32 cellular contexts compared by ENCODE assay signal in the genomic region with DNA sequence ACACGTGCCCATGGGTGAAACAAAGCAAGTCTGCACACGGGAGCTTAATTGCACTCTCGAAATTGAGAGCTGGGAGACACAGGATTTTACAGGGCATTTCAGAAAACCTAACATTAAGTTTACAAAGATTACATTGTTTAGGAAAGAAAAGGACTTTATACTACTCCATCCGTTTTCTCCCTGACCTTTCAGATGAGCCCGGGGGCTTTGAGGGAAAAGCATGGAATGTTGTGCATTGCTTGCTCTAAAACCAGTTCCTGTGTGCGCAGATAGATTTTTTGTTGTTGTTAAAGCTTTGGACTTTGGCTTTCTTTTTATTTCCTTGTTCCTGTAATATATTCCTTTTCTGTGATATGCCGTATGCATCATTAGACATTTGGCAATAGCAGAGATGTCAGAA. TPM values are rescaled to one million over a fixed set of nuclear protein-coding genes. Genes with fewer than 3 reads are reported as not detected.
DNase-seq lines count a peak whose midpoint lies in the region; ATAC-seq and TF ChIP-seq lines count a peak whose summit lies in the region.
"Had no signal": no experiment of that assay in that cellular context is flagged by ENCODE, and none has a peak within 500 bp of the region (broad histone marks: within the 10 kb centered on the region; RNA-seq: fewer than 3 reads in every experiment).

No MANE protein-coding gene starts in this region.

- H3K4me3 ChIP-seq in Loucy (ENCODE audit: low read length, poor library complexity, severe bottlenecking) (no peak overlapping the region), colonic mucosa (no peak overlapping the region)
- H3K4me3 ChIP-seq: dorsolateral prefrontal cortex, lung, skin epidermis, upper lobe of left lung had no signal

- peaks cover 30% of the 10 kb centered on the region for H3K4me1 Mint-ChIP-seq in mesothelial cell of epicardium
- H3K4me1 Mint-ChIP-seq: H9 had no signal

- no peaks in the 10 kb centered on the region for H3K36me3 Mint-ChIP-seq in mesothelial cell of epicardium

- no peaks in the 10 kb centered on the region for H4K20me1 ChIP-seq in Loucy (ENCODE audit: insufficient read depth, low read length, poor library complexity, severe bottlenecking)

- no peak overlapping the region for H3K4me3 Mint-ChIP-seq in mesothelial cell of epicardium
- H3K4me3 Mint-ChIP-seq: activated CD4-positive, alpha-beta T cell treated with anti-CD3 and anti-CD28 coated beads, Interleukin-2, amount 10 ng/mL, durations not matched to agents 24 days and 14 days; activated T-cell treated with anti-CD3 and anti-CD28 coated beads, Interleukin-2, amount 50 U/mL, for 24 hours; H9; T-helper 2 cell treated with Interferon-gamma antibody and Interleukin-4, amounts not matched to agents 5 μg/mL and 100 μg/mL, for 36 hours had no signal

- TF ChIP-seq CTCF in Loucy (conservative IDR thresholded peaks at IDR 0.05; ENCODE audit: low read length) (no peak), colonic mucosa (IDR thresholded peaks at IDR 0.05) (no peak), mesothelial cell of epicardium (IDR thresholded peaks at IDR 0.05; ENCODE audit: unreplicated experiment) (no peak)

- no peaks in the 10 kb centered on the region for H3K36me3 ChIP-seq in Loucy (ENCODE audit: insufficient read depth, low read length)
- no peaks in the 10 kb centered on the region for H3K36me3 ChIP-seq in colonic mucosa
- H3K36me3 ChIP-seq: BE2C, upper lobe of left lung had no signal

- H3K4me1 ChIP-seq in Loucy (ENCODE audit: insufficient read depth, low read length, poor library complexity, severe bottlenecking), result peaks cover 31% of the 10 kb centered on the region
- H3K4me1 ChIP-seq in colonic mucosa, result no peaks in the 10 kb centered on the region

- H3K27ac Mint-ChIP-seq in mesothelial cell of epicardium, result peak overlapping the region; percentile 22
- H3K27ac Mint-ChIP-seq: activated CD4-positive, alpha-beta T cell treated with anti-CD3 and anti-CD28 coated beads, Interleukin-2, amount 10 ng/mL, durations not matched to agents 24 days and 14 days; activated T-cell treated with anti-CD3 and anti-CD28 coated beads, Interleukin-2, amount 50 U/mL, for 24 hours; T-helper 2 cell treated with Interferon-gamma antibody and Interleukin-4, amounts not matched to agents 5 μg/mL and 100 μg/mL, for 36 hours had no signal

- H3K27me3 ChIP-seq in Loucy (ENCODE audit: insufficient read depth, low read length, poor library complexity, severe bottlenecking), result no peaks in the 10 kb centered on the region
- no peaks in the 10 kb centered on the region for H3K27me3 ChIP-seq in colonic mucosa
- H3K27me3 ChIP-seq: BE2C, dorsolateral prefrontal cortex, upper lobe of left lung had no signal

- H2AFZ ChIP-seq in Loucy (ENCODE audit: low read length), result peak overlapping the region; percentile 47; the same call in 1 of the 2 replicates

- ATAC-seq in sciatic nerve, result peak; percentile 48
- no peak for ATAC-seq in HG03342 (IDR thresholded peaks at IDR 0.05; ENCODE audit: unreplicated experiment)
- no peak for ATAC-seq in HG03039 (IDR thresholded peaks at IDR 0.05; ENCODE audit: unreplicated experiment)
- ATAC-seq: PC-3 had no signal

- no peaks in the 10 kb centered on the region for H3K9me3 ChIP-seq in Loucy (ENCODE audit: insufficient read depth, low read depth, low read length)
- H3K9me3 ChIP-seq in colonic mucosa, result no peaks in the 10 kb centered on the region
- H3K9me3 ChIP-seq: BE2C, upper lobe of left lung had no signal

- H3F3A ChIP-seq in Loucy (ENCODE audit: low read depth), result peaks cover 13% of the 10 kb centered on the region

- no peaks in the 10 kb centered on the region for H3K9me3 Mint-ChIP-seq in mesothelial cell of epicardium
- H3K9me3 Mint-ChIP-seq: activated CD4-positive, alpha-beta T cell treated with anti-CD3 and anti-CD28 coated beads, Interleukin-2, amount 10 ng/mL, durations not matched to agents 24 days and 14 days; activated T-cell treated with anti-CD3 and anti-CD28 coated beads, Interleukin-2, amount 50 U/mL, for 24 hours; H9; T-helper 2 cell treated with Interferon-gamma antibody and Interleukin-4, amounts not matched to agents 5 μg/mL and 100 μg/mL, for 36 hours had no signal

- peak; percentile 35 for DNase-seq in colonic mucosa
- DNase-seq in mesothelial cell of epicardium (ENCODE audit: low spot score in 2 of 2, unreplicated experiment in 2 of 2), result no peak
- no peak for DNase-seq in sciatic nerve (ENCODE audit: low spot score)
- DNase-seq in stimulated activated naive CD4-positive, alpha-beta T cell (lab: John Stamatoyannopoulos, UW), result no peak
- DNase-seq in DMS153 (lab: John Stamatoyannopoulos, UW), result no peak
- DNase-seq: ACHN; activated CD4-positive, alpha-beta T cell treated with anti-CD3 and anti-CD28 coated beads, Interleukin-2, amount 10 ng/mL, durations not matched to agents 24 days and 14 days; activated gamma-delta T cell treated with Interleukin-2 at 50 U/mL for 16 hours; activated T-cell treated with anti-CD3 and anti-CD28 coated beads, Interleukin-2, amount 50 U/mL, for 24 hours; BE2C; dorsolateral prefrontal cortex; GF-D8; H9; head of caudate nucleus; Kasumi-1; kidney; NCI-H187; PC-3; SHP77; stimulated activated CD4-positive, alpha-beta T cell treated with anti-CD3 and anti-CD28 coated beads, Interleukin-1b, Interleukin-23, amount 100 ng/mL, for 48 hours; stimulated activated CD8-positive, alpha-beta memory T cell treated with anti-CD3 and anti-CD28 coated beads, Interleukin-4, amount 100 ng/mL, for 48 hours; upper lobe of left lung had no signal

- H3K9ac ChIP-seq in Loucy (ENCODE audit: low read depth, low read length, poor library complexity, severe bottlenecking), result no peak overlapping the region
- H3K9ac ChIP-seq in colonic mucosa (ENCODE audit: low read depth in 2 of 2, low read length in 2 of 2), result peak overlapping the region in 1 of 2 donors; percentile 16

- no peaks in the 10 kb centered on the region for H3K9me2 ChIP-seq in Loucy (replicated peaks; ENCODE audit: low read depth, low read length)

- H3K27me3 Mint-ChIP-seq in mesothelial cell of epicardium (ENCODE audit: low read depth), result no peaks in the 10 kb centered on the region
- H3K27me3 Mint-ChIP-seq: activated CD4-positive, alpha-beta T cell treated with anti-CD3 and anti-CD28 coated beads, Interleukin-2, amount 10 ng/mL, durations not matched to agents 24 days and 14 days; activated T-cell treated with anti-CD3 and anti-CD28 coated beads, Interleukin-2, amount 50 U/mL, for 24 hours had no signal

- no peaks in the 10 kb centered on the region for H3K79me2 ChIP-seq in Loucy (ENCODE audit: insufficient read depth, low read length)

- no peak overlapping the region for H3K4me2 ChIP-seq in Loucy (ENCODE audit: low read depth, low read length, poor library complexity, severe bottlenecking)

- H3K27ac ChIP-seq in colonic mucosa, result peak overlapping the region; percentile 66
- H3K27ac ChIP-seq: HL-60, upper lobe of left lung, VCaP had no signal

- intact Hi-C loops in colonic mucosa (cut with DNase I) (no loop called here), sciatic nerve (cut with DNase I) (no loop called here)

RNA-seq across cellular contexts. Expression of a gene that starts 26.6 kb away (rescaled TPM):
- total RNA-seq in colonic mucosa, result not detected
- total RNA-seq in mesothelial cell of epicardium, result 0.07 TPM in 2 of 3 replicates, not detected in the other
- total RNA-seq in sciatic nerve, result not detected
- total RNA-seq: activated CD4-positive, alpha-beta T cell treated with anti-CD3 and anti-CD28 coated beads, Interleukin-2, amount 10 ng/mL, durations not matched to agents 24 days and 14 days; dorsolateral prefrontal cortex; H9; myocyte; pulmonary artery endothelial cell; upper lobe of left lung had no signal
